22 cellular contexts compared by ENCODE assay signal in the genomic region with DNA sequence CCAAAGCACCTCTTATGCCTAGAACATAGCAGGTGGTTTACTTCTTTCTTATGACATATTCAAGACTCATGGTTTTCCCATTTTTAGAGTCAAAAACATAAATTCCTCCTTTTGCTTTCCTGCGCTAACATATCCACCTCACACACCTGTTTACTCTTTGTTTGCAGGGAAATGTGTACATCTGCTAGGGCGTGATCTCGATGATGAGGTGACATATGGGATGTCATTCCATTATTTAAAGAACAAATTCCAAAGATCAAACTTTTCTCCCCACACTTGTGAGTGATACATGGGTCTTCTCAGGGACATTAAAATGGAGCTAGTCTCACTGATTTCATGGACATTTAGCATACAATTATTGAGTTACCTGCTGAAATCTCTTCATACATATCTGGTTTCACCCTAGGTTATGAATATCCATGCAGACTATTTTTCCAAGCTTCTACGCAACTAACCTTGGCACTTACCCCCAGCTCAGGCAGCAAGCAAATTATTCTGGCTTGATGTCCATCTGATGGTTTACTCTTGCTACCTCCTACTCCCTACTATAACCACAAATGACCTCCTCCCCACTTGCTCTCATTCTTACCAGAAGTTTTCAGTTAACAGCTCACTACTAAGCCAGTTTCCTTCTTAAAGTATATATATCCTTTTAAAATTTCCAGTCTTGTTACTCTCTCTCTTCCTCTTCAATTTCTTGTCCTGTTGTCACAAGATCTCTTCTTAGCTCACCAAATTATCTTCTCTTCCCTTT.
A peak's percentile ranks its signal among the peaks of the same experiment; 100 is the strongest.
DNase-seq lines count a peak whose midpoint lies in the region; ATAC-seq, FAIRE-seq and TF ChIP-seq lines count a peak whose summit lies in the region.
"Had no signal": no experiment of that assay in that cellular context is flagged by ENCODE, and none has a peak within 500 bp of the region (broad histone marks: within the 10 kb centered on the region; RNA-seq: fewer than 3 reads in every experiment).

No MANE protein-coding gene starts in this region.

- H3K4me1 Mint-ChIP-seq in activated CD8-positive, alpha-beta memory T cell treated with anti-CD3 and anti-CD28 coated beads, Interleukin-2, amount 10 ng/mL, durations not matched to agents 7 days and 5 days = peaks cover 6% of the 10 kb centered on the region
- H3K4me1 Mint-ChIP-seq in astrocyte (ENCODE audit: low read depth, unreplicated experiment) = peaks cover 10% of the 10 kb centered on the region

- no peaks in the 10 kb centered on the region for H3K79me1 ChIP-seq in mesendoderm (ENCODE audit: low read length)

- H4K8ac ChIP-seq in mesendoderm (ENCODE audit: low read depth, low read length) = no peak overlapping the region

- H3K4me2 ChIP-seq in astrocyte (ENCODE audit: low read length) = no peak overlapping the region
- no peak overlapping the region for H3K4me2 ChIP-seq in mesendoderm (ENCODE audit: low read length)

- H3K27ac ChIP-seq in astrocyte (ENCODE audit: low read depth, low read length) (no peak overlapping the region), mesendoderm (ENCODE audit: low read depth, low read length) (no peak overlapping the region), SJCRH30 (no peak overlapping the region)
- H3K27ac ChIP-seq: 22Rv1, C4-2B had no signal

- H3K27me3 Mint-ChIP-seq in activated CD8-positive, alpha-beta memory T cell treated with anti-CD3 and anti-CD28 coated beads, Interleukin-2, amount 10 ng/mL, durations not matched to agents 7 days and 5 days = no peaks in the 10 kb centered on the region
- no peaks in the 10 kb centered on the region for H3K27me3 Mint-ChIP-seq in astrocyte (ENCODE audit: low read depth, unreplicated experiment)
- H3K27me3 Mint-ChIP-seq: IgD-negative memory B cell had no signal

- no peak for TF ChIP-seq CTCF in astrocyte (IDR thresholded peaks at IDR 0.05; ENCODE audit: insufficient read depth, low read depth, low read length)

- no peak overlapping the region for H3K4ac ChIP-seq in mesendoderm (ENCODE audit: low read depth, low read length)

- no peaks in the 10 kb centered on the region for H3K36me3 ChIP-seq in astrocyte (ENCODE audit: insufficient read depth, low read length)
- no peaks in the 10 kb centered on the region for H3K36me3 ChIP-seq in mesendoderm (ENCODE audit: control insufficient read depth, insufficient read depth, low read length)
- H3K36me3 ChIP-seq in SJCRH30 = no peaks in the 10 kb centered on the region

- no peak overlapping the region for H3K23ac ChIP-seq in mesendoderm (ENCODE audit: low read length)

- H3K27me3 ChIP-seq in astrocyte (ENCODE audit: insufficient read depth, low read length) = no peaks in the 10 kb centered on the region
- no peaks in the 10 kb centered on the region for H3K27me3 ChIP-seq in mesendoderm (ENCODE audit: insufficient read depth, low read length, poor library complexity)
- no peaks in the 10 kb centered on the region for H3K27me3 ChIP-seq in SJCRH30

- H3K9me3 ChIP-seq in astrocyte (ENCODE audit: insufficient read depth, low read depth, low read length) (no peaks in the 10 kb centered on the region), SJCRH30 (replicated peaks) (no peaks in the 10 kb centered on the region)

- H2BK120ac ChIP-seq in mesendoderm (ENCODE audit: low read depth, low read length) = no peak overlapping the region

- no peaks in the 10 kb centered on the region for H3K9me3 Mint-ChIP-seq in activated CD8-positive, alpha-beta memory T cell treated with anti-CD3 and anti-CD28 coated beads, Interleukin-2, amount 10 ng/mL, durations not matched to agents 7 days and 5 days (ENCODE audit: low read depth)
- H3K9me3 Mint-ChIP-seq in astrocyte (ENCODE audit: unreplicated experiment) = peaks cover 2% of the 10 kb centered on the region
- H3K9me3 Mint-ChIP-seq: HFFc6 had no signal

- H3K9ac ChIP-seq in astrocyte (ENCODE audit: low read length) (no peak overlapping the region), mesendoderm (ENCODE audit: low read length) (no peak overlapping the region)

- peak overlapping the region; percentile 68 for H2AK5ac ChIP-seq in mesendoderm (ENCODE audit: low read length)

- H4K5ac ChIP-seq in mesendoderm (ENCODE audit: low read length) = no peak overlapping the region

- no peak overlapping the region for H2AFZ ChIP-seq in astrocyte (ENCODE audit: low read depth, low read length)

- H3K4me3 Mint-ChIP-seq in activated CD8-positive, alpha-beta memory T cell treated with anti-CD3 and anti-CD28 coated beads, Interleukin-2, amount 10 ng/mL, durations not matched to agents 7 days and 5 days = no peak overlapping the region
- H3K4me3 Mint-ChIP-seq in astrocyte (ENCODE audit: unreplicated experiment) = no peak overlapping the region
- H3K4me3 Mint-ChIP-seq: HFFc6, IgD-negative memory B cell had no signal

- no peak for ATAC-seq in activated CD8-positive, alpha-beta memory T cell treated with anti-CD3 and anti-CD28 coated beads, Interleukin-2, amount 10 ng/mL, durations not matched to agents 7 days and 5 days
- no peak for ATAC-seq in left cardiac atrium
- ATAC-seq in HG02981 (IDR thresholded peaks at IDR 0.05; ENCODE audit: unreplicated experiment) = no peak

- no peaks in the 10 kb centered on the region for H4K20me1 ChIP-seq in astrocyte (ENCODE audit: insufficient read depth, low read length)

- FAIRE-seq in astrocyte (lab: Jason Lieb, UNC) = no peak
- FAIRE-seq: D721Med, HTR-8/SVneo, RCC 7860 had no signal

- no peak overlapping the region for H3K18ac ChIP-seq in mesendoderm (ENCODE audit: low read length)

- H3K79me2 ChIP-seq in astrocyte (ENCODE audit: insufficient read depth, low read length) (no peaks in the 10 kb centered on the region), mesendoderm (ENCODE audit: control insufficient read depth, insufficient read depth, low read length) (no peaks in the 10 kb centered on the region)

- H3K36me3 Mint-ChIP-seq in activated CD8-positive, alpha-beta memory T cell treated with anti-CD3 and anti-CD28 coated beads, Interleukin-2, amount 10 ng/mL, durations not matched to agents 7 days and 5 days = peaks cover 9% of the 10 kb centered on the region
- no peaks in the 10 kb centered on the region for H3K36me3 Mint-ChIP-seq in astrocyte (ENCODE audit: low read depth, unreplicated experiment)
- H3K36me3 Mint-ChIP-seq: IgD-negative memory B cell had no signal

- H3K4me1 ChIP-seq in astrocyte (ENCODE audit: insufficient read depth, low read length) (peaks cover 1% of the 10 kb centered on the region), mesendoderm (ENCODE audit: control insufficient read depth, low read depth, low read length) (no peaks in the 10 kb centered on the region), SJCRH30 (no peaks in the 10 kb centered on the region)

- CTCF ChIA-PET in activated CD8-positive, alpha-beta memory T cell treated with anti-CD3 and anti-CD28 coated beads, Interleukin-2, amount 10 ng/mL, durations not matched to agents 7 days and 5 days (lab: Charles Lee) = interaction anchor here (0.9 kb wide), 1 partner anchor 14 kb away, joined by 3 read pairs; no protein-coding TSS in a partner anchor

- H2BK5ac ChIP-seq in mesendoderm (ENCODE audit: low read length) = no peak overlapping the region

- intact Hi-C loops in left cardiac atrium (cut with DNase I) = loop anchor here in 1 of 2 donors (10.0 kb wide), 1 partner anchor 210 kb away; no protein-coding TSS in a partner anchor

- DNase-seq in activated CD8-positive, alpha-beta memory T cell treated with anti-CD3 and anti-CD28 coated beads, Interleukin-2, amount 10 ng/mL, durations not matched to agents 7 days and 5 days = no peak
- DNase-seq in activated CD8-positive, alpha-beta memory T cell treated with anti-CD3 and anti-CD28 coated beads for 24 hours = no peak
- DNase-seq in astrocyte (ENCODE audit: low read depth) (peak; percentile 48), mesendoderm (no peak), left cardiac atrium (no peak), SJCRH30 (no peak), kidney glomerular epithelial cell (lab: John Stamatoyannopoulos, UW) (no peak)
- DNase-seq: AML-193; H7; HFFc6; NCI-H1105; NCI-H2081 treated with DMSO at 0.1 percent for 48 hours; NCI-H446 treated with DMSO at 0.1 percent for 48 hours; NK-92 treated with Interleukin-12 subunit alpha and Interleukin-12 subunit beta, amount 100 ng/mL, for 24 hours; Right ventricle myocardium superior had no signal

- H2BK15ac ChIP-seq in mesendoderm (replicated peaks; ENCODE audit: low read depth) = no peak overlapping the region

- no CpG with 5 or more reads among the region's 4 CpGs for WGBS in mesendoderm (ENCODE audit: extremely low coverage, insufficient coverage, low lambda C conversion rate)

- peak overlapping the region; percentile 16 for H3K27ac Mint-ChIP-seq in activated CD8-positive, alpha-beta memory T cell treated with anti-CD3 and anti-CD28 coated beads, Interleukin-2, amount 10 ng/mL, durations not matched to agents 7 days and 5 days
- no peak overlapping the region for H3K27ac Mint-ChIP-seq in astrocyte (ENCODE audit: unreplicated experiment)
- H3K27ac Mint-ChIP-seq: HFFc6, IgD-negative memory B cell had no signal

- H3K4me3 ChIP-seq in astrocyte (ENCODE audit: insufficient read depth, low read depth, low read length) (no peak overlapping the region), mesendoderm (ENCODE audit: low read length) (no peak overlapping the region), SJCRH30 (no peak overlapping the region)

- H3K56ac ChIP-seq in mesendoderm (ENCODE audit: low read length) = no peak overlapping the region
